In genomic region chr6:85506441-85507093, GRCh38 we compare ENCODE assay signal across 28 cellular contexts. TPM values are rescaled to one million over a fixed set of nuclear protein-coding genes. Genes with fewer than 3 reads are reported as not detected.
DNase-seq lines count a peak whose midpoint lies in the region; ATAC-seq and TF ChIP-seq lines count a peak whose summit lies in the region.
"Had no signal": no experiment of that assay in that cellular context is flagged by ENCODE, and none has a peak within 500 bp of the region (broad histone marks: within the 10 kb centered on the region; RNA-seq: fewer than 3 reads in every experiment).

No MANE protein-coding gene starts in this region.

- CTCF ChIA-PET in HEK293 (lab: Yijun Ruan, JAX) = interaction anchor here (0.6 to 1.6 kb wide), 3 partner anchors 23 to 174 kb away, joined by 3 to 13 read pairs (median 6); no protein-coding TSS in a partner anchor
- CTCF ChIA-PET in activated CD8-positive, alpha-beta T cell treated with anti-CD3 and anti-CD28 coated beads for 36 hours (lab: Charles Lee) = interaction anchor here (0.5 to 1.7 kb wide), 4 partner anchors 24 to 317 kb away, joined by 3 to 9 read pairs (median 6); no protein-coding TSS in a partner anchor
- CTCF ChIA-PET in Calu3 (lab: Charles Lee) = no interaction called here

- ATAC-seq in activated CD8-positive, alpha-beta T cell treated with anti-CD3 and anti-CD28 coated beads for 36 hours = peak; percentile 55
- peak; percentile 96 for ATAC-seq in stimulated activated effector memory CD8-positive, alpha-beta T cell treated with anti-CD3 and anti-CD28 coated beads, Interleukin-12 subunit alpha, Interleukin-12 subunit beta, amount 100 ng/mL, for 72 hours
- ATAC-seq: HepG2, mucosa of descending colon, pancreas, T-cell had no signal

- peaks cover 4 to 41% of the 10 kb centered on the region in 2 experiments; a peak in 2 of 3 replicates for H3K36me3 ChIP-seq in HEK293 (ENCODE audit: control insufficient read depth in 2 of 2, insufficient read depth in 1 of 2, low read length in 2 of 2)

- POLR2A ChIA-PET in HEK293 (lab: Yijun Ruan, JAX) = no interaction called here
- POLR2A ChIA-PET in activated CD8-positive, alpha-beta T cell treated with anti-CD3 and anti-CD28 coated beads for 36 hours (lab: Charles Lee) = interaction anchor here (0.7 kb wide), 1 partner anchor 87 kb away, joined by 3 read pairs; the partner anchor contains the start of gene SNX14

- TF ChIP-seq CTCF in HEK293 (tag by site-specific recombination; IDR thresholded peaks at IDR 0.05) (no peak), Calu3 (IDR thresholded peaks at IDR 0.05; ENCODE audit: unreplicated experiment) (no peak), mesothelial cell of epicardium (IDR thresholded peaks at IDR 0.05; ENCODE audit: unreplicated experiment) (no peak)
- no peak for TF ChIP-seq CTCF in activated CD8-positive, alpha-beta T cell treated with anti-CD3 and anti-CD28 coated beads for 36 hours (IDR thresholded peaks at IDR 0.05)

- peak; percentile 11 for DNase-seq in activated naive CD4-positive, alpha-beta T cell treated with Interleukin-2 at 50 U/mL for 16 hours
- DNase-seq in activated naive CD4-positive, alpha-beta T cell treated with anti-CD3 and anti-CD28 coated beads, Interleukin-2, amount 50 U/mL, for 16 hours = no peak
- peak; percentile 42 for DNase-seq in activated CD8-positive, alpha-beta T cell treated with anti-CD3 and anti-CD28 coated beads for 36 hours
- peak in 1 of 2 donors; percentile 73 for DNase-seq in stimulated activated effector memory CD8-positive, alpha-beta T cell treated with anti-CD3 and anti-CD28 coated beads, Interleukin-12 subunit alpha, Interleukin-12 subunit beta, amount 100 ng/mL, for 72 hours (ENCODE audit: low spot score in 2 of 2)
- no peak for DNase-seq in Calu3
- DNase-seq in mesothelial cell of epicardium (ENCODE audit: low spot score in 2 of 2, unreplicated experiment in 2 of 2) = no peak
- DNase-seq in effector CD4-positive, alpha-beta T cell = no peak
- DNase-seq: cerebellar nuclear complex; dorsolateral prefrontal cortex; EL; glutamatergic neuron; GM23248; kidney; mucosa of descending colon; NCI-H1694; NCI-H2171 treated with DMSO at 0.1 percent for 48 hours; NCI-H526 treated with DMSO at 0.1 percent for 48 hours; nephron progenitor cell; pancreas; SJCRH30; stimulated activated CD4-positive, alpha-beta T cell treated with anti-CD3 and anti-CD28 coated beads, Interleukin-2, amount 100 ng/mL, for 48 hours; stomach; T-cell; tibial artery had no signal

- BruUV-seq in Calu3 (replicated peaks; lab: Mats Ljungman, UMichigan) = no TSS peak

- no peaks in the 10 kb centered on the region for H3K4me1 ChIP-seq in HEK293 (ENCODE audit: control insufficient read depth, insufficient read depth, low read length)
- H3K4me1 ChIP-seq: pancreas, SJCRH30, stomach, tibial artery had no signal

- H3K36me3 Mint-ChIP-seq in activated CD8-positive, alpha-beta T cell treated with anti-CD3 and anti-CD28 coated beads for 36 hours (ENCODE audit: low read depth) = peaks cover 12% of the 10 kb centered on the region
- peaks cover 58% of the 10 kb centered on the region for H3K36me3 Mint-ChIP-seq in stimulated activated effector memory CD8-positive, alpha-beta T cell treated with anti-CD3 and anti-CD28 coated beads, Interleukin-12 subunit alpha, Interleukin-12 subunit beta, amount 100 ng/mL, for 72 hours
- H3K36me3 Mint-ChIP-seq in Calu3 (ENCODE audit: insufficient read depth, unreplicated experiment) = peaks cover 11% of the 10 kb centered on the region
- H3K36me3 Mint-ChIP-seq in mesothelial cell of epicardium = peaks cover 17% of the 10 kb centered on the region

- no peak overlapping the region for H3K4me3 Mint-ChIP-seq in activated CD8-positive, alpha-beta T cell treated with anti-CD3 and anti-CD28 coated beads for 36 hours
- H3K4me3 Mint-ChIP-seq in stimulated activated effector memory CD8-positive, alpha-beta T cell treated with anti-CD3 and anti-CD28 coated beads, Interleukin-12 subunit alpha, Interleukin-12 subunit beta, amount 100 ng/mL, for 72 hours = no peak overlapping the region
- H3K4me3 Mint-ChIP-seq in Calu3 (ENCODE audit: low read depth, unreplicated experiment) = no peak overlapping the region
- no peak overlapping the region for H3K4me3 Mint-ChIP-seq in mesothelial cell of epicardium
- H3K4me3 Mint-ChIP-seq: nephron progenitor cell, T-cell had no signal

- peaks cover 6% of the 10 kb centered on the region for H3K4me1 Mint-ChIP-seq in activated CD8-positive, alpha-beta T cell treated with anti-CD3 and anti-CD28 coated beads for 36 hours (ENCODE audit: low read depth)
- H3K4me1 Mint-ChIP-seq in stimulated activated effector memory CD8-positive, alpha-beta T cell treated with anti-CD3 and anti-CD28 coated beads, Interleukin-12 subunit alpha, Interleukin-12 subunit beta, amount 100 ng/mL, for 72 hours = peaks cover 10% of the 10 kb centered on the region
- H3K4me1 Mint-ChIP-seq in Calu3 (ENCODE audit: low read depth, unreplicated experiment) = no peaks in the 10 kb centered on the region
- H3K4me1 Mint-ChIP-seq in mesothelial cell of epicardium = no peaks in the 10 kb centered on the region
- H3K4me1 Mint-ChIP-seq: nephron progenitor cell, T-cell had no signal

- peak overlapping the region; percentile 3 for H3K27ac Mint-ChIP-seq in activated CD8-positive, alpha-beta T cell treated with anti-CD3 and anti-CD28 coated beads for 36 hours
- H3K27ac Mint-ChIP-seq in stimulated activated effector memory CD8-positive, alpha-beta T cell treated with anti-CD3 and anti-CD28 coated beads, Interleukin-12 subunit alpha, Interleukin-12 subunit beta, amount 100 ng/mL, for 72 hours = peak overlapping the region; percentile 82
- H3K27ac Mint-ChIP-seq in Calu3 (ENCODE audit: unreplicated experiment) (no peak overlapping the region), mesothelial cell of epicardium (no peak overlapping the region)
- H3K27ac Mint-ChIP-seq: nephron progenitor cell, T-cell had no signal

- no peaks in the 10 kb centered on the region for H3K9me3 ChIP-seq in HEK293 (ENCODE audit: control insufficient read depth, insufficient read depth, low read depth, low read length)
- H3K9me3 ChIP-seq: mucosa of descending colon, pancreas, SJCRH30, stomach, tibial artery had no signal

- H3K4me3 ChIP-seq in HEK293 (ENCODE audit: low read depth, low read length) = no peak overlapping the region
- H3K4me3 ChIP-seq: dorsolateral prefrontal cortex, GM23248, mucosa of descending colon, pancreas, SJCRH30, smooth muscle cell, stomach, tibial artery had no signal

- intact Hi-C loops in activated CD8-positive, alpha-beta T cell treated with anti-CD3 and anti-CD28 coated beads for 36 hours (cut with micrococcal nuclease) = no loop called here
- intact Hi-C loops in Calu3 (cut with micrococcal nuclease; ENCODE audit: unreplicated experiment) = no loop called here

- no peak overlapping the region for H3K27ac ChIP-seq in HEK293 (ENCODE audit: extremely low read depth, low read depth, low read length)
- H3K27ac ChIP-seq: C4-2B, dorsolateral prefrontal cortex, GM23248, pancreas, SJCRH30, stomach, tibial artery had no signal

- H3K9me3 Mint-ChIP-seq in activated CD8-positive, alpha-beta T cell treated with anti-CD3 and anti-CD28 coated beads for 36 hours = no peaks in the 10 kb centered on the region
- no peaks in the 10 kb centered on the region for H3K9me3 Mint-ChIP-seq in stimulated activated effector memory CD8-positive, alpha-beta T cell treated with anti-CD3 and anti-CD28 coated beads, Interleukin-12 subunit alpha, Interleukin-12 subunit beta, amount 100 ng/mL, for 72 hours
- H3K9me3 Mint-ChIP-seq in Calu3 (ENCODE audit: low read depth, unreplicated experiment) (no peaks in the 10 kb centered on the region), mesothelial cell of epicardium (no peaks in the 10 kb centered on the region)
- H3K9me3 Mint-ChIP-seq: nephron progenitor cell, T-cell had no signal

- H3K27me3 Mint-ChIP-seq in activated CD8-positive, alpha-beta T cell treated with anti-CD3 and anti-CD28 coated beads for 36 hours = no peaks in the 10 kb centered on the region
- H3K27me3 Mint-ChIP-seq in Calu3 (ENCODE audit: unreplicated experiment) (no peaks in the 10 kb centered on the region), mesothelial cell of epicardium (ENCODE audit: low read depth) (no peaks in the 10 kb centered on the region)
- H3K27me3 Mint-ChIP-seq: T-cell had no signal

TF ChIP-seq in HEK293, 187 proteins besides CTCF, POLR2A, EP300 and RAD21:
- TF ChIP-seq ZNF132 (tag by site-specific recombination; IDR thresholded peaks at IDR 0.05; ENCODE audit: borderline replicate concordance) (no peak), MZF1 (tag by site-specific recombination; IDR thresholded peaks at IDR 0.05; ENCODE audit: borderline replicate concordance) (peak; percentile 49; the same call in 1 of the 2 replicates)

RNA-seq across cellular contexts. Expression of gene NT5E, which starts 56.7 kb away (rescaled TPM):
- total RNA-seq in activated CD8-positive, alpha-beta T cell treated with anti-CD3 and anti-CD28 coated beads for 36 hours = 1 to 10 TPM; 5.2 to 6.7 TPM
- total RNA-seq in Calu3 (2022) (52.8 and 76.5 TPM in 2 replicates), mesothelial cell of epicardium (0.23 to 0.38 TPM (median 0.25 TPM) in 3 replicates)

Comparison
In these comparisons a context has a peak if more than half of its experiments do, and no peak if none do; other contexts are left out.
1. DNase-seq: peak in activated naive CD4-positive, alpha-beta T cell treated with Interleukin-2 at 50 U/mL for 16 hours (single experiment) and activated CD8-positive, alpha-beta T cell treated with anti-CD3 and anti-CD28 coated beads for 36 hours (single experiment); none in activated naive CD4-positive, alpha-beta T cell treated with anti-CD3 and anti-CD28 coated beads, Interleukin-2, amount 50 U/mL, for 16 hours (single experiment), Calu3 (single experiment), mesothelial cell of epicardium (0 of 2) and effector CD4-positive, alpha-beta T cell (single experiment).
2. H3K27ac Mint-ChIP-seq: peak in activated CD8-positive, alpha-beta T cell treated with anti-CD3 and anti-CD28 coated beads for 36 hours (single experiment) and stimulated activated effector memory CD8-positive, alpha-beta T cell treated with anti-CD3 and anti-CD28 coated beads, Interleukin-12 subunit alpha, Interleukin-12 subunit beta, amount 100 ng/mL, for 72 hours (single experiment); none in Calu3 (single experiment) and mesothelial cell of epicardium (single experiment).